ENCODE assay signal across 26 cellular contexts in the genomic region with DNA sequence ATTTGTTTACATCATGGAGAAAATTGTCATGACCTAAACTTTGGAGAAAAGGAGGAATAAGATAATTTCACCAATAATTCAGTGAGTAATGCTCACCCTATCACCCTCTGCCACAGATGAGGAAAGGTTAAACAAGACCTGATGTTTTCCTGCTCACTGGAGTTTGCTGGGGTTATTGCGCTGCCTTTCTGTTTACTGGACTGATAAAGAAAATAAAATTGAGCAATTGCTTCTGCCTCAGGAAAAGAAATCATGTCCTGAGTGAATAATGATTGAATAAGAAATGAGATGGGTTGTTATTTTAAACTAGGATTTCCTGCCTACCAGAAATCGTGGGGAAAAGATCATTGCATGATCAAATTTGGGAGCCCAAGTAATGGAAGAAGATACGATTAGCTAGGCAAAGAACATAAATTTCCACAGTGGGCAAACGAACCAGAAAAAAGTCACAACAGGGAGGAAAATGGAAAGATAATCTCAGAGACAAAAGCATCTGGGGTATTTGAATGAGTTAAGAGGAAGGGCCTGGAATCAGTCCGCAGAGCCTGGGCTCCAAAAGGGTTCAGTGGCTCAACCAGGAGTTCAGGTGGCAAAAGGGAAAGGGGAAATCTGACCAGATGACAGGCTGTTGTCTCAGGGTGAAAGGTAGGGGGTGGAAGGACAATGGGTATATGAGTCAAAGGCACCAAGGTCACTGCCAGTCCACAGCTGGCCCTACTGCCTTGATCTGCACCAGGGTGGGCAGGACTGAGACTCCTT.
"Had no signal": no experiment of that assay in that cellular context is flagged by ENCODE, and none has a peak within 500 bp of the region (broad histone marks: within the 10 kb centered on the region; RNA-seq: fewer than 3 reads in every experiment).

No MANE protein-coding gene starts in this region.

- H3K27ac ChIP-seq: brain microvascular endothelial cell, esophagus muscularis mucosa, VCaP had no signal

- H3K27me3 Mint-ChIP-seq: activated B cell treated with CpG ODN at 0.5 μM for 24 hours; activated CD8-positive, alpha-beta T cell treated with anti-CD3 and anti-CD28 coated beads for 36 hours; activated naive CD8-positive, alpha-beta T cell had no signal

- H3K36me3 Mint-ChIP-seq: activated naive CD8-positive, alpha-beta T cell had no signal

- ATAC-seq: activated CD4-positive, CD25-positive, alpha-beta regulatory T cell treated with anti-CD3 and anti-CD28 coated beads, Interleukin-2, amount 50 U/mL, for 24 hours; activated CD8-positive, alpha-beta T cell treated with anti-CD3 and anti-CD28 coated beads for 36 hours; activated T-cell treated with anti-CD3 and anti-CD28 coated beads, Interleukin-2, amount 50 U/mL, for 4 hours; activated T-helper 17 cell treated with anti-CD3 and anti-CD28 coated beads, Interleukin-2, amount 50 U/mL, for 72 hours had no signal

- H3K36me3 ChIP-seq: brain microvascular endothelial cell, esophagus muscularis mucosa had no signal

- H3K4me3 Mint-ChIP-seq: activated B cell treated with CpG ODN at 0.5 μM for 24 hours; activated CD8-positive, alpha-beta T cell treated with anti-CD3 and anti-CD28 coated beads for 36 hours; activated naive CD8-positive, alpha-beta T cell; activated T-cell treated with anti-CD3 and anti-CD28 coated beads, Interleukin-2, amount 50 U/mL, for 4 hours; activated T-helper 17 cell treated with anti-CD3 and anti-CD28 coated beads, Interleukin-2, amount 50 U/mL, for 72 hours had no signal

- DNase-seq: activated B cell treated with CpG ODN at 0.5 μM for 24 hours; activated CD4-positive, alpha-beta T cell treated with anti-CD3 and anti-CD28 coated beads for 48 hours; activated CD4-positive, alpha-beta T cell treated with anti-CD3 and anti-CD28 coated beads, Interleukin-2, amount 50 U/mL, for 1 hour; activated CD4-positive, alpha-beta T cell treated with anti-CD3 and anti-CD28 coated beads, Interleukin-2, amount 50 U/mL, for 48 hours; activated CD8-positive, alpha-beta memory T cell treated with anti-CD3 and anti-CD28 coated beads for 24 hours; activated CD8-positive, alpha-beta T cell treated with anti-CD3 and anti-CD28 coated beads for 36 hours; activated effector memory CD4-positive, alpha-beta T cell treated with Interleukin-2 at 50 U/mL for 16 hours; activated gamma-delta T cell treated with Interleukin-2 at 50 U/mL for 16 hours; activated naive CD4-positive, alpha-beta T cell treated with anti-CD3 and anti-CD28 coated beads, Interleukin-2, amount 50 U/mL, for 16 hours; activated naive CD4-positive, alpha-beta T cell treated with Interleukin-2 at 50 U/mL for 16 hours; activated T-cell treated with anti-CD3 and anti-CD28 coated beads, Interleukin-2, amount 50 U/mL, for 4 hours; amniotic stem cell; anterior cingulate cortex; brain microvascular endothelial cell; caudate nucleus; cortex of kidney; effector CD8-positive, alpha-beta T cell; erythroblast; foreskin fibroblast; head of caudate nucleus; T-helper 2 cell had no signal

- H3K27ac Mint-ChIP-seq: activated B cell treated with CpG ODN at 0.5 μM for 24 hours; activated CD8-positive, alpha-beta T cell treated with anti-CD3 and anti-CD28 coated beads for 36 hours; activated naive CD8-positive, alpha-beta T cell; activated T-helper 17 cell treated with anti-CD3 and anti-CD28 coated beads, Interleukin-2, amount 50 U/mL, for 72 hours had no signal

- H3K4me1 ChIP-seq: esophagus muscularis mucosa had no signal

- H3K4me1 Mint-ChIP-seq: activated B cell treated with CpG ODN at 0.5 μM for 24 hours; activated T-helper 17 cell treated with anti-CD3 and anti-CD28 coated beads, Interleukin-2, amount 50 U/mL, for 72 hours had no signal

- H3K27me3 ChIP-seq: brain microvascular endothelial cell, esophagus muscularis mucosa had no signal

- H3K4me3 ChIP-seq: esophagus muscularis mucosa had no signal

- H3K9me3 ChIP-seq: esophagus muscularis mucosa had no signal

- H3K9me3 Mint-ChIP-seq: activated B cell treated with CpG ODN at 0.5 μM for 24 hours; activated CD8-positive, alpha-beta T cell treated with anti-CD3 and anti-CD28 coated beads for 36 hours; activated T-cell treated with anti-CD3 and anti-CD28 coated beads, Interleukin-2, amount 50 U/mL, for 4 hours; activated T-helper 17 cell treated with anti-CD3 and anti-CD28 coated beads, Interleukin-2, amount 50 U/mL, for 72 hours had no signal
